Comparison of ENCODE assay signal across 20 cellular contexts in the genomic region with DNA sequence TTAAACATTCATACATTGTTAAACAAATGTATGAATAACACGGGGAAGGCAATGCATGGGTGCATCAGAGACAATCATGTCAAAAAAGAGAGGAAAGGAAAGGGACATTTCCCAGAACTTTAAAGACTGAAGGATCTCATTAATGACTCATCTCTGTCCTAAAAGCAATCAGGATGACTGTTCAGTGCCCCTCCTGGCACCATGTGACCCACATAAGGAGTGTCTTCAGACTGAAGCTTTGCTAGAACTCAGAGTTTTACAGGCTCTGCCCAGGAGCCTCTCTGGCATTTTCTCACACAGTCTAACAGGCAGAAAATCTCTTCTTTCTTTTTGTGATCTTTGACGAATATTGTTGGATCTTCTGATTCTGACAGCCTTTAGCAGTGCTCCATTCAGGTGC.
"Had no signal": no experiment of that assay in that cellular context is flagged by ENCODE, and none has a peak within 500 bp of the region (broad histone marks: within the 10 kb centered on the region; RNA-seq: fewer than 3 reads in every experiment).

No MANE protein-coding gene starts in this region.

- H3K36me3 ChIP-seq: gastrocnemius medialis, heart right ventricle, pancreas, thyroid gland, uterus had no signal

- H3K9me3 ChIP-seq: gastrocnemius medialis, heart right ventricle, pancreas, thyroid gland, uterus had no signal

- H3K27ac ChIP-seq: gastrocnemius medialis, heart right ventricle, pancreas, thyroid gland, uterus had no signal

- DNase-seq: activated B cell treated with CpG ODN at 0.5 μM for 24 hours; activated CD4-positive, alpha-beta T cell treated with anti-CD3 and anti-CD28 coated beads, Interleukin-2, amount 10 ng/mL, durations not matched to agents 24 days and 14 days; activated CD8-positive, alpha-beta memory T cell treated with anti-CD3 and anti-CD28 coated beads, Interleukin-2, amount 50 U/mL, for 48 hours; activated CD8-positive, alpha-beta T cell treated with anti-CD3 and anti-CD28 coated beads, Interleukin-2, amount 10 ng/mL, durations not matched to agents 7 days and 5 days; activated gamma-delta T cell treated with Interleukin-2 at 50 U/mL for 16 hours; activated naive CD8-positive, alpha-beta T cell treated with anti-CD3 and anti-CD28 coated beads for 36 hours; amygdala; cerebellar nuclear complex; effector memory CD8-positive, alpha-beta T cell; gastrocnemius medialis; heart right ventricle; naive B cell; pancreas; stimulated activated CD4-positive, alpha-beta T cell treated with anti-CD3 and anti-CD28 coated beads, Interleukin-12 subunit alpha, Interleukin-12 subunit beta, amount 100 ng/mL, for 4 hours; stimulated activated CD4-positive, alpha-beta T cell treated with anti-CD3 and anti-CD28 coated beads, Interleukin-2, amount 100 ng/mL, for 24 hours; T-helper 17 cell; thyroid gland; uterus had no signal

- H3K4me1 ChIP-seq: gastrocnemius medialis, heart right ventricle, pancreas, thyroid gland, uterus had no signal

- H3K4me3 ChIP-seq: gastrocnemius medialis, heart right ventricle, lung, pancreas, thyroid gland, uterus had no signal

- H3K27me3 ChIP-seq: gastrocnemius medialis, pancreas, thyroid gland, uterus had no signal

- ATAC-seq: activated CD8-positive, alpha-beta T cell treated with anti-CD3 and anti-CD28 coated beads, Interleukin-2, amount 10 ng/mL, durations not matched to agents 7 days and 5 days; effector memory CD8-positive, alpha-beta T cell; gastrocnemius medialis; heart right ventricle; pancreas; stimulated activated effector memory CD8-positive, alpha-beta T cell treated with anti-CD3 and anti-CD28 coated beads, Interleukin-12 subunit alpha, Interleukin-12 subunit beta, amount 100 ng/mL, for 72 hours; T-helper 17 cell had no signal
